ENCODE assay signal across 13 cellular contexts in genomic region chr20:18738055-18738454, GRCh38.
DNase-seq lines count a peak whose midpoint lies in the region; ATAC-seq, FAIRE-seq and TF ChIP-seq lines count a peak whose summit lies in the region.
"Had no signal": no experiment of that assay in that cellular context is flagged by ENCODE, and none has a peak within 500 bp of the region (broad histone marks: within the 10 kb centered on the region; RNA-seq: fewer than 3 reads in every experiment).

No MANE protein-coding gene starts in this region.

- peaks cover 8% of the 10 kb centered on the region for H3K4me1 ChIP-seq in GM23338 (ENCODE audit: insufficient read depth)
- no peaks in the 10 kb centered on the region for H3K4me1 ChIP-seq in keratinocyte (ENCODE audit: control insufficient read depth, extremely low read depth, insufficient read depth, low read length)

- H3K9me2 ChIP-seq in GM23338 (ENCODE audit: insufficient read depth) = no peaks in the 10 kb centered on the region

- H3K4me1 Mint-ChIP-seq in CD14-positive monocyte (peaks cover 15% of the 10 kb centered on the region), GM23338 (peaks cover 23% of the 10 kb centered on the region), T-cell (peaks cover 23 to 42% (median 30%) of the 10 kb centered on the region in 3 donors)
- no peaks in the 10 kb centered on the region for H3K4me1 Mint-ChIP-seq in activated naive CD8-positive, alpha-beta T cell treated with anti-CD3 and anti-CD28 coated beads for 36 hours

- no peak for FAIRE-seq in keratinocyte (lab: Jason Lieb, UNC)
- no peak for FAIRE-seq in GM12891 (lab: Jason Lieb, UNC)
- FAIRE-seq: frontal cortex had no signal

- POLR2A ChIA-PET in T-cell (lab: Charles Lee) = no interaction called here

- no peak overlapping the region for H2AFZ ChIP-seq in GM23338
- H2AFZ ChIP-seq in keratinocyte (ENCODE audit: control insufficient read depth, low read length) = no peak overlapping the region

- H3K9ac ChIP-seq in keratinocyte (ENCODE audit: control insufficient read depth, extremely low read depth, insufficient read depth, low read length) = no peak overlapping the region

- no peak for TF ChIP-seq POLR2A in GM12891 (IDR thresholded peaks at IDR 0.05; ENCODE audit: low read depth, low read length)

- no peaks in the 10 kb centered on the region for H3K9me1 ChIP-seq in keratinocyte (ENCODE audit: control insufficient read depth, extremely low read depth, insufficient read depth, low read length)

- no peak for TF ChIP-seq CTCF in CD14-positive monocyte (IDR thresholded peaks at IDR 0.05)
- TF ChIP-seq CTCF in GM23338 (conservative IDR thresholded peaks at IDR 0.05; ENCODE audit: low read depth in 2 of 2) = no peak
- TF ChIP-seq CTCF in keratinocyte (optimal IDR thresholded peaks at IDR 0.05 in 1 of 3, IDR thresholded peaks at IDR 0.05 in 1 of 3, conservative IDR thresholded peaks at IDR 0.05 in 1 of 3; ENCODE audit: extremely low read depth in 1 of 3, insufficient read depth in 2 of 3, low read length in 3 of 3) = no peak

- H3K79me2 ChIP-seq in GM23338 (replicated peaks; ENCODE audit: insufficient read depth) (no peaks in the 10 kb centered on the region), keratinocyte (ENCODE audit: control insufficient read depth, insufficient read depth, low read length) (no peaks in the 10 kb centered on the region)

- ATAC-seq in GM23338 (no peak), T-cell (replicated peaks in 1 of 4) (peak in 2 of 4 experiments; percentile 70 to 91), GM21423 (IDR thresholded peaks at IDR 0.05; ENCODE audit: unreplicated experiment) (no peak)
- ATAC-seq: Right ventricle myocardium inferior had no signal

- H3K36me3 ChIP-seq in GM23338 (ENCODE audit: insufficient read depth) = no peaks in the 10 kb centered on the region
- H3K36me3 ChIP-seq in keratinocyte (ENCODE audit: control insufficient read depth in 2 of 2, extremely low read depth in 1 of 2, insufficient read depth in 2 of 2, low read length in 2 of 2) = no peaks in the 10 kb centered on the region

- intact Hi-C loops in CD14-positive monocyte (cut with micrococcal nuclease) = no loop called here

- H3K27me3 ChIP-seq in GM23338 (ENCODE audit: insufficient read depth) (no peaks in the 10 kb centered on the region), keratinocyte (ENCODE audit: control insufficient read depth, extremely low read depth, insufficient read depth, low read length) (no peaks in the 10 kb centered on the region)

- no peaks in the 10 kb centered on the region for H3K9me3 ChIP-seq in keratinocyte (ENCODE audit: control insufficient read depth, low read depth, low read length)

- peak overlapping the region; percentile 25 to 54 for H3K4me3 Mint-ChIP-seq in CD14-positive monocyte
- no peak overlapping the region for H3K4me3 Mint-ChIP-seq in GM23338
- no peak overlapping the region for H3K4me3 Mint-ChIP-seq in T-cell
- H3K4me3 Mint-ChIP-seq in activated naive CD8-positive, alpha-beta T cell treated with anti-CD3 and anti-CD28 coated beads for 36 hours = no peak overlapping the region

- H3K27ac Mint-ChIP-seq in CD14-positive monocyte (peak overlapping the region in 5 of 7 donors; percentile 18 to 72 (median 47)), GM23338 (no peak overlapping the region), T-cell (peak overlapping the region in 1 of 2 donors; percentile 66)
- H3K27ac Mint-ChIP-seq in activated naive CD8-positive, alpha-beta T cell treated with anti-CD3 and anti-CD28 coated beads for 36 hours = no peak overlapping the region
- H3K27ac Mint-ChIP-seq: activated T-helper 2 cell treated with anti-CD3 and anti-CD28 coated beads, Interferon-gamma antibody, Interleukin-2, Interleukin-4, amounts not matched to agents 10 μg/mL and 5 μg/mL and 100 μg/mL, durations not matched to agents 14 hours and 24 hours and 36 hours had no signal

- no peak overlapping the region for H3K27ac ChIP-seq in GM23338 (ENCODE audit: low read depth)
- no peak overlapping the region for H3K27ac ChIP-seq in keratinocyte (ENCODE audit: control insufficient read depth, insufficient read depth, low read length)
- H3K27ac ChIP-seq: VCaP had no signal

- H3K36me3 Mint-ChIP-seq in CD14-positive monocyte = peaks cover 0 to 3% of the 10 kb centered on the region in 2 donors
- no peaks in the 10 kb centered on the region; the same call in 2 of the 3 replicates for H3K36me3 Mint-ChIP-seq in GM23338 (ENCODE audit: low read depth)
- H3K36me3 Mint-ChIP-seq in T-cell = peaks cover 30% of the 10 kb centered on the region
- H3K36me3 Mint-ChIP-seq in activated naive CD8-positive, alpha-beta T cell treated with anti-CD3 and anti-CD28 coated beads for 36 hours = peaks cover 4% of the 10 kb centered on the region

- no peak overlapping the region for H3K4me2 ChIP-seq in GM23338
- no peak overlapping the region for H3K4me2 ChIP-seq in keratinocyte (ENCODE audit: control insufficient read depth, extremely low read depth, insufficient read depth, low read depth, low read length)

- H3K4me3 ChIP-seq in GM23338 (no peak overlapping the region), keratinocyte (ENCODE audit: control insufficient read depth in 2 of 3, extremely low read depth in 1 of 3, insufficient read depth in 2 of 3, low read depth in 1 of 3, low read length in 3 of 3) (no peak overlapping the region)

- H4K20me1 ChIP-seq in GM23338 (replicated peaks; ENCODE audit: insufficient read depth) = no peaks in the 10 kb centered on the region; the same call in 1 of the 2 replicates
- no peaks in the 10 kb centered on the region for H4K20me1 ChIP-seq in keratinocyte (ENCODE audit: control insufficient read depth, extremely low read depth, insufficient read depth, low read length)

- dilution Hi-C loops in keratinocyte (cut with MboI; ENCODE audit: extremely low pct_ligation_motif_present, low sequenced_read_pairs) = no loop called here

- peak; percentile 54 for DNase-seq in CD14-positive monocyte (ENCODE audit: low spot score)
- DNase-seq in GM23338 (ENCODE audit: low spot score) = no peak
- peak in 21 of 34 experiments; percentile 3 to 56 (median 20) for DNase-seq in T-cell
- DNase-seq in keratinocyte (ENCODE audit: low read depth, low spot score) = peak; percentile 9
- no peak for DNase-seq in activated naive CD8-positive, alpha-beta T cell treated with anti-CD3 and anti-CD28 coated beads for 36 hours
- no peak for DNase-seq in NCI-H2107 treated with DMSO at 0.1 percent for 48 hours (lab: John Stamatoyannopoulos, UW; ENCODE audit: unreplicated experiment)
- no peak for DNase-seq in GM12891 (ENCODE audit: insufficient read length, low spot score)
- DNase-seq: NCI-H2171 treated with DMSO at 0.1 percent for 48 hours had no signal

- CTCF ChIA-PET in T-cell (lab: Charles Lee) = no interaction called here

- H3F3A ChIP-seq in GM23338 (replicated peaks; ENCODE audit: low read depth) = no peaks in the 10 kb centered on the region

- H3K27me3 Mint-ChIP-seq in CD14-positive monocyte (ENCODE audit: low read depth in 3 of 3) (peaks cover 0 to 4% (median 0%) of the 10 kb centered on the region in 3 donors), GM23338 (ENCODE audit: insufficient read depth, low read depth, poor library complexity) (peaks cover 8% of the 10 kb centered on the region), T-cell (no peaks in the 10 kb centered on the region)
- no peaks in the 10 kb centered on the region for H3K27me3 Mint-ChIP-seq in activated naive CD8-positive, alpha-beta T cell treated with anti-CD3 and anti-CD28 coated beads for 36 hours

- H3K9me3 Mint-ChIP-seq in CD14-positive monocyte (peaks cover 2 to 5% (median 3%) of the 10 kb centered on the region in 7 donors), GM23338 (no peaks in the 10 kb centered on the region), T-cell (no peaks in the 10 kb centered on the region)
- no peaks in the 10 kb centered on the region for H3K9me3 Mint-ChIP-seq in activated naive CD8-positive, alpha-beta T cell treated with anti-CD3 and anti-CD28 coated beads for 36 hours
- H3K9me3 Mint-ChIP-seq: activated T-helper 2 cell treated with anti-CD3 and anti-CD28 coated beads, Interferon-gamma antibody, Interleukin-2, Interleukin-4, amounts not matched to agents 10 μg/mL and 5 μg/mL and 100 μg/mL, durations not matched to agents 14 hours and 24 hours and 36 hours had no signal

TF ChIP-seq in GM12891, 5 proteins besides CTCF, POLR2A, EP300 and RAD21:
- TF ChIP-seq TAF1 (IDR thresholded peaks at IDR 0.05; ENCODE audit: low read depth, low read length) (no peak), POLR2AphosphoS5 (IDR thresholded peaks at IDR 0.05; ENCODE audit: low read depth, low read length) (no peak), POU2F2 (IDR thresholded peaks at IDR 0.05; ENCODE audit: low read depth, low read length) (no peak), SPI1 (IDR thresholded peaks at IDR 0.05; ENCODE audit: low read depth, low read length) (no peak), PAX5 (IDR thresholded peaks at IDR 0.05; ENCODE audit: insufficient read depth, low read length, severe bottlenecking) (no peak)
TF ChIP-seq in GM12891: peak in this region for 0.

Comparison
In these comparisons a context has a peak if more than half of its experiments do, and no peak if none do; other contexts are left out.
1. DNase-seq: peak in CD14-positive monocyte (single experiment), T-cell (21 of 34) and keratinocyte (single experiment); none in GM23338 (single experiment), activated naive CD8-positive, alpha-beta T cell treated with anti-CD3 and anti-CD28 coated beads for 36 hours (single experiment), NCI-H2107 treated with DMSO at 0.1 percent for 48 hours (single experiment) and GM12891 (single experiment).
2. H3K27ac Mint-ChIP-seq: peak in CD14-positive monocyte (5 of 7); none in GM23338 (single experiment) and activated naive CD8-positive, alpha-beta T cell treated with anti-CD3 and anti-CD28 coated beads for 36 hours (single experiment).
3. H3K4me3 Mint-ChIP-seq: peak in CD14-positive monocyte (2 of 2); none in GM23338 (single experiment), T-cell (0 of 3) and activated naive CD8-positive, alpha-beta T cell treated with anti-CD3 and anti-CD28 coated beads for 36 hours (single experiment).